ENCODE assay signal across 8 cellular contexts in the genomic region with DNA sequence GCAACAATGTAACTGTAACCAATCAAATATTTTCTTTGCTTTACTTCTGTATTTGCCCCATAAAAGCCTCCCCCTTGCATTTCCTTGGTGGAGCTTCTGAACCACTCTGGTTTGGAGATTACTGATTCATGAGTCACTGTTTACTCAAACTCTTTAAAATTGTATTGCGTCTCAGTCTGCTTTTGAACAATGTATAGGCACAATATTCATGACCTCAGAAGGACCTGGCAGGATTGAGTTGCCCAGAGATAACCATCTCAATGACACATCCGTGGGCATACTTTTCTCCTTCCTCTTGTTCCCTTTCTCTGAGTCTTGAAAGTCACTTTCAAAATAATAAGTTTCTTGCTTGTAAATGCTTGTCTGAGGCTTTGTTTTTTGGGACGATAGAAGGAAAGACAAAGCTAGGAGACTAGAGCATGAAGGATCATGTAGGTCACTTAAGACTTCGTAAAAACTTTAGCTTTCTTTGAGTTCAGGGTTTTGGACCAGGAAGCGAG. TPM values are rescaled to one million over a fixed set of nuclear protein-coding genes. Genes with fewer than 3 reads are reported as not detected.
DNase-seq lines count a peak whose midpoint lies in the region; ATAC-seq and TF ChIP-seq lines count a peak whose summit lies in the region.

No MANE protein-coding gene starts in this region.

- CTCF ChIA-PET in A673 (lab: Charles Lee), result no interaction called here

- H3K27me3 ChIP-seq in A673 (replicated peaks; ENCODE audit: insufficient read depth, low read depth, low read length, poor library complexity), result no peaks in the 10 kb centered on the region

- BruUV-seq in A673 (replicated peaks; lab: Mats Ljungman, UMichigan), result no TSS peak

- no peak for TF ChIP-seq CTCF in A673 (conservative IDR thresholded peaks at IDR 0.05; ENCODE audit: low read depth, low read length)

- no peaks in the 10 kb centered on the region for H3K36me3 ChIP-seq in A673 (ENCODE audit: insufficient read depth, low read length, poor library complexity, severe bottlenecking)

- H3K27ac ChIP-seq in A673 (ENCODE audit: low read depth, low read length, poor library complexity, severe bottlenecking), result no peak overlapping the region

- peak; percentile 59 for DNase-seq in A673 (ENCODE audit: low spot score)
- DNase-seq in NCI-H460 (ENCODE audit: extremely low read depth, low read depth), result peak; percentile 30
- DNase-seq in fibroblast of gingiva (ENCODE audit: low read depth), result peak; percentile 41
- no peak for DNase-seq in iPS-NIHi7 (ENCODE audit: extremely low spot score)

- ATAC-seq in GM19043 (IDR thresholded peaks at IDR 0.05; ENCODE audit: low read depth, unreplicated experiment) (peak; percentile 58), GM21515 (IDR thresholded peaks at IDR 0.05; ENCODE audit: unreplicated experiment) (no peak), GM19455 (IDR thresholded peaks at IDR 0.05; ENCODE audit: unreplicated experiment) (no peak), HG02840 (IDR thresholded peaks at IDR 0.05; ENCODE audit: low FRiP score, unreplicated experiment) (no peak)

- H3K4me1 ChIP-seq in A673 (ENCODE audit: insufficient read depth, low read length, poor library complexity, severe bottlenecking), result no peaks in the 10 kb centered on the region

- POLR2A ChIA-PET in A673 (lab: Charles Lee; ENCODE audit: low non-redundant PET), result interaction anchor here (0.6 kb wide), 1 partner anchor 745 kb away, joined by 3 read pairs; no protein-coding TSS in a partner anchor

- H3K9me3 ChIP-seq in A673 (ENCODE audit: low read depth, low read length, poor library complexity, severe bottlenecking), result no peaks in the 10 kb centered on the region

- H3K4me3 ChIP-seq in A673 (ENCODE audit: low read depth, low read length, poor library complexity, severe bottlenecking), result no peak overlapping the region

- intact Hi-C loops in A673 (cut with micrococcal nuclease; ENCODE audit: unreplicated experiment), result no loop called here

RNA-seq across cellular contexts. Expression of gene POU1F1, which starts 57.1 kb away (rescaled TPM):
- total RNA-seq in A673 (2021), result 47.5 and 50.6 TPM in 2 replicates
- total RNA-seq in NCI-H460 (2014; rRNA removed; shearing (Covaris generic)), result not detected in 2 replicates
- not detected in 2 replicates for polyA plus RNA-seq in NCI-H460 (2014; cell fraction: nucleus; rRNA removed)

Comparison
In these comparisons a context has a peak if more than half of its experiments do, and no peak if none do; other contexts are left out.
1. RNA of gene POU1F1, which starts 57.1 kb away (total RNA-seq): 47.5 to 50.6 TPM in A673; not detected in NCI-H460; every median in the first group is over 10 times any median in the second.